ENCODE assay signal across 24 cellular contexts in the genomic region with DNA sequence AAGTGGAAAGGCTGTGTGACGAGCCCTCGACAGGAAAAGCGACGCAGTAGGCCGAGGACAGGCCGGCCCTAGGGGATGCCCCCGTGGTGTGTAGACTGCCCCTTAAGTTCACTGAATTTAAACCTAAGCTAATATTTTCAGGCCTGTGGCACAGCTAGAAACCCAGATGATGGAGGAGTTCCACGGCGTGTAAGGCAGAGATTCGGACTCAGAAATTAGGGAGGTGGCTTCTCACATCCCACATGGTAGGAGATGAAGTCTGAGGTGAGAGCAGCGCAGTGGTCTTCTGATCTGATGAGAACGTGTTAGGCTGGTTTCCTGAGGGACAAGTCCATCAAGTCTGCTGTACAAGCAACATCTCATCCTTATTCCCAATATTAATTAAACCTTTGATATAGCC.
"Had no signal": no experiment of that assay in that cellular context is flagged by ENCODE, and none has a peak within 500 bp of the region (broad histone marks: within the 10 kb centered on the region; RNA-seq: fewer than 3 reads in every experiment).

No MANE protein-coding gene starts in this region.

- H3K27ac ChIP-seq: HL-60 had no signal

- H3K4me3 ChIP-seq: MG63 had no signal

- H3K9ac ChIP-seq: SK-N-SH had no signal

- DNase-seq: IMR-90, Karpas-422, KG1, MG63, NCI-H1092, NCI-H1105 treated with DMSO at 0.1 percent for 48 hours, NCI-H1417 treated with DMSO at 0.1 percent for 48 hours, NCI-H146, NCI-H1694 treated with DMSO at 0.1 percent for 48 hours, NCI-H1930, NCI-H2081, NCI-H2107, NCI-H226, NCI-H446, NCI-H510A, NCI-H524 treated with DMSO at 0.1 percent for 48 hours, NCI-H69, NCI-H774, RPMI8226, SHP77, SK-N-SH had no signal

- H3K27me3 ChIP-seq: MG63 had no signal

- FAIRE-seq: HTR-8/SVneo, RCC 7860 had no signal

- H3K36me3 ChIP-seq: MG63 had no signal

- H3K4me2 ChIP-seq: SK-N-SH had no signal

- H3K9me3 ChIP-seq: MG63, SK-N-SH had no signal
